In the genomic region with DNA sequence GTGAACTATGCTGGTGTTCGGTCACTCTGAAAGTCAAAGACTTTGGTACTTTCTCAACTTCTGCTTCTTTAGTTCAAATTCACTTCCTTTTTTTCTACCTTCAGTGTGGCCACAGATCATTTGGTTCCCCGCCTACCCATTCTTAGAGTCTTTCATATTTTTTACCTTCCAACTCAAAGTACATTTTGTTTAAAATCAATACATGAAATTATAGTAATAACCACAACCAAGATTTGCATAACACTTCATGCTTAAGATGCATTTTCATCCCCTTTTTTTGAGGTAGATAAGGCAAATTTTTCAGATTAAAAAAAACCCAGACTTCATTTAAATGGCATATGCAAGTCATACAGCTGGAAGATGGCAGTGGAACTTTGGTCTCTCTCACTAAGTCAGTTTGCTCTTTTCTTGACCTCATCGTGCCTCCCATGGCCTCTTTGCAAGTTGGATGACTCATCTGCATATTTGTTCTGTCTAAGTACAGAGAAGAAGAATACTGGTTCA, we compare ENCODE assay signal across 9 cellular contexts. TPM values are rescaled to one million over a fixed set of nuclear protein-coding genes. Genes with fewer than 3 reads are reported as not detected.
DNase-seq lines count a peak whose midpoint lies in the region; ATAC-seq, FAIRE-seq and TF ChIP-seq lines count a peak whose summit lies in the region.
"Had no signal": no experiment of that assay in that cellular context is flagged by ENCODE, and none has a peak within 500 bp of the region (broad histone marks: within the 10 kb centered on the region; RNA-seq: fewer than 3 reads in every experiment).

No MANE protein-coding gene starts in this region.

- H3K4me3 ChIP-seq in fibroblast of pulmonary artery (replicated peaks; ENCODE audit: low read depth, low read length) (no peak overlapping the region), prostate gland (no peak overlapping the region), sigmoid colon (no peak overlapping the region)
- no peak overlapping the region for H3K4me3 ChIP-seq in effector memory CD4-positive, alpha-beta T cell (ENCODE audit: insufficient read depth, low read depth, low read length, poor library complexity, severe bottlenecking)

- TF ChIP-seq CTCF in fibroblast of pulmonary artery (IDR thresholded peaks at IDR 0.05; ENCODE audit: low read length, missing control alignments) (no peak), prostate gland (IDR thresholded peaks at IDR 0.05) (no peak), sigmoid colon (IDR thresholded peaks at IDR 0.05) (no peak)

- no peak for TF ChIP-seq EP300 in sigmoid colon (IDR thresholded peaks at IDR 0.05)

- 62% methylated on average over 3 of the region's 3 CpGs for WGBS in prostate gland
- WGBS in sigmoid colon, 2 donors: 54 to 61% methylated on average over 3 of the region's 3 CpGs

- ATAC-seq in HG02588 (IDR thresholded peaks at IDR 0.05; ENCODE audit: unreplicated experiment): peak; percentile 56

- H3K27ac ChIP-seq in effector memory CD4-positive, alpha-beta T cell (ENCODE audit: insufficient read depth, low read length, poor library complexity, severe bottlenecking): no peak overlapping the region
- H3K27ac ChIP-seq in prostate gland: no peak overlapping the region
- no peak overlapping the region for H3K27ac ChIP-seq in sigmoid colon

- no peaks in the 10 kb centered on the region for H3K36me3 ChIP-seq in effector memory CD4-positive, alpha-beta T cell (ENCODE audit: control insufficient read depth, insufficient read depth, low read length)
- no peaks in the 10 kb centered on the region for H3K36me3 ChIP-seq in prostate gland
- H3K36me3 ChIP-seq in sigmoid colon: no peaks in the 10 kb centered on the region

- FAIRE-seq in GM18507 (lab: Jason Lieb, UNC): peak; percentile 82

- TF ChIP-seq POLR2A in prostate gland (IDR thresholded peaks at IDR 0.05) (no peak), sigmoid colon (IDR thresholded peaks at IDR 0.05) (no peak)

- no peaks in the 10 kb centered on the region for H3K4me1 ChIP-seq in effector memory CD4-positive, alpha-beta T cell (ENCODE audit: control insufficient read depth, insufficient read depth, low read length, poor library complexity, severe bottlenecking)
- H3K4me1 ChIP-seq in prostate gland (replicated peaks) (no peaks in the 10 kb centered on the region), sigmoid colon (no peaks in the 10 kb centered on the region)

- peaks cover 4% of the 10 kb centered on the region for H3K27me3 ChIP-seq in effector memory CD4-positive, alpha-beta T cell (replicated peaks; ENCODE audit: control insufficient read depth, insufficient read depth, low read length, poor library complexity, severe bottlenecking)
- H3K27me3 ChIP-seq in prostate gland (replicated peaks; ENCODE audit: insufficient read depth): peaks cover 2% of the 10 kb centered on the region
- H3K27me3 ChIP-seq in sigmoid colon: no peaks in the 10 kb centered on the region

- no peaks in the 10 kb centered on the region for H3K9me3 ChIP-seq in effector memory CD4-positive, alpha-beta T cell (ENCODE audit: control insufficient read depth, low read length)
- no peaks in the 10 kb centered on the region for H3K9me3 ChIP-seq in prostate gland
- no peaks in the 10 kb centered on the region for H3K9me3 ChIP-seq in sigmoid colon

- no peak for DNase-seq in GM18507 (ENCODE audit: extremely low spot score, insufficient read length, low read depth)
- peak; percentile 58 for DNase-seq in M059J (ENCODE audit: low read depth)
- DNase-seq in fibroblast of pulmonary artery (ENCODE audit: low read depth): peak; percentile 30
- no peak for DNase-seq in activated CD8-positive, alpha-beta memory T cell treated with anti-CD3 and anti-CD28 coated beads for 24 hours
- DNase-seq in effector memory CD4-positive, alpha-beta T cell: no peak
- no peak for DNase-seq in prostate gland (ENCODE audit: low spot score)
- no peak for DNase-seq in sigmoid colon
- DNase-seq: NCI-H2081 treated with DMSO at 0.1 percent for 48 hours had no signal

- intact Hi-C loops in prostate gland (cut with DNase I) (no loop called here), sigmoid colon (cut with DNase I) (no loop called here)

RNA-seq across cellular contexts. Expression of a gene that starts 11.9 kb away (rescaled TPM):
- total RNA-seq in M059J (2014; rRNA removed; shearing (Covaris generic)): 0.64 and 1.7 TPM in 2 replicates
- total RNA-seq in prostate gland (10 to 100 TPM in 1 of 2 donors, 1 to 10 TPM in 1; 6.1 to 14.2 TPM), sigmoid colon (10 to 100 TPM; 19.1 to 27.7 (median 24.6) TPM)
- polyA plus RNA-seq in sigmoid colon: 1 to 10 TPM in 1 of 3 donors, under 1 TPM in 2; under 0.01 to 5.2 (median 0.46) TPM

Comparison
In these comparisons a context has a peak if more than half of its experiments do, and no peak if none do; other contexts are left out.
1. DNase-seq: peak in M059J (single experiment) and fibroblast of pulmonary artery (single experiment); none in GM18507 (single experiment), activated CD8-positive, alpha-beta memory T cell treated with anti-CD3 and anti-CD28 coated beads for 24 hours (single experiment), effector memory CD4-positive, alpha-beta T cell (0 of 3), prostate gland (single experiment) and sigmoid colon (single experiment).